Comparison of ENCODE assay signal across 1 cellular context in the genomic region with DNA sequence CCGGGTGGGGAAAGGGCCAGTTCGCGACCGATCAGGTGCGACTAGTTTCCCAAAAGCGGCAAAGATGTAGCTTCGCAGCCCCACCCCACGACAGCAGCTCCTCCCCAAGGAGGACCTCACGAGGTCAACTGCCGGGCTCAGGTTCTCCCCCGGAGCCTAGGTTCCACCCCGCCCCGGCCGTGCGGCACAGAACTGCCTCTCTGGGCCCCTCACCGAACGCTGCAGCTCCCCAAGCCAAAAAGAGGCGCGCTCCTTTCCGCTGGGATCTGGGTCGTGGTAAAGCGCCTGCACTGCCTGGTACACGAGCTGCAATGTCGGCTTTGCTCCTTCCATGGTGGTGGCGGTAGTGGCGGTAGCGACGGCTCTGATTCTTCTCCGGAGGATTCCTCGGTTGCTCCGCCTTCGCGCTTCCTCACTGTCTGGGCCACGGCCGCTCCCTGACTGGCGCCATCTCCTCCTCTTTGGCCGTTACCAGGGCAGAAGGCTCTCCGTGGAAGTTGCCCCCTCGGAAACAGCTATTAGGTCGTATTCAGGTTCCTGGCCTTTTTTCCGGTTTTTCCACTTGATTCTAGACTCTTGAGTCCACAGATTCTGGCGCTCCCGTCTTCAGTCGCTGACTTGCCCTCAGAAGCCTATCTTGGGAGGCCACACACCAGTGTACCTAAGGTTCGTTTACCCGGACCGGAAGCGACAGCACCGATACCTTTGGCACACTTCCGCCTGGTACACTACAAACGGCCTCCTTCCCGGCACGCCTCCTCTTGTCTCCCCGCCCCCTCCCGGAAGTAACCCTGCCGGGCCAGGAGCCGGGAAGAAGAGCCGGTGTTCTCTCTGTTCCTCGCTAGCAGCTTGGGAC.
TF ChIP-seq lines count a peak whose summit lies in the region.

A gene (minus strand): TSS at position 674 of the 856 bp plus-strand sequence. CDS start 341 bp downstream, at position 333.

TF ChIP-seq in K562, 482 proteins besides CTCF, POLR2A, EP300 and RAD21 (continued from another document and continues in another):
- TF ChIP-seq, protein P1, sequence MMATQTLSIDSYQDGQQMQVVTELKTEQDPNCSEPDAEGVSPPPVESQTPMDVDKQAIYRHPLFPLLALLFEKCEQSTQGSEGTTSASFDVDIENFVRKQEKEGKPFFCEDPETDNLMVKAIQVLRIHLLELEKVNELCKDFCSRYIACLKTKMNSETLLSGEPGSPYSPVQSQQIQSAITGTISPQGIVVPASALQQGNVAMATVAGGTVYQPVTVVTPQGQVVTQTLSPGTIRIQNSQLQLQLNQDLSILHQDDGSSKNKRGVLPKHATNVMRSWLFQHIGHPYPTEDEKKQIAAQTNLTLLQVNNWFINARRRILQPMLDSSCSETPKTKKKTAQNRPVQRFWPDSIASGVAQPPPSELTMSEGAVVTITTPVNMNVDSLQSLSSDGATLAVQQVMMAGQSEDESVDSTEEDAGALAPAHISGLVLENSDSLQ (IDR thresholded peaks at IDR 0.05) = peak; percentile 92
- TF ChIP-seq ZNF184 (CRISPR knock-in tag; IDR thresholded peaks at IDR 0.05) (no peak), TAL1 (IDR thresholded peaks at IDR 0.05) (peak; percentile 55; the same call in 1 of the 2 replicates), TCF7 (IDR thresholded peaks at IDR 0.05; ENCODE audit: borderline replicate concordance) (peak; percentile 63), THRAP3 (IDR thresholded peaks at IDR 0.05; ENCODE audit: borderline replicate concordance) (peak; percentile 96), HLTF (IDR thresholded peaks at IDR 0.05) (peak; percentile 96), ZNF589 (CRISPR knock-in tag; IDR thresholded peaks at IDR 0.05; ENCODE audit: low read depth) (0 out of 2 replicates have a peak, but pooled peaks have one; percentile 54), GABPB1 (CRISPR knock-in tag; IDR thresholded peaks at IDR 0.05) (peak; percentile 100), ZEB2 (IDR thresholded peaks at IDR 0.05) (peak; percentile 100), ARID1B (IDR thresholded peaks at IDR 0.05) (peak; percentile 68), ESRRA (IDR thresholded peaks at IDR 0.05; ENCODE audit: borderline replicate concordance, low read depth) (peak; percentile 77), HNRNPUL1 (IDR thresholded peaks at IDR 0.05; ENCODE audit: low read length) (no peak), BCL6 (CRISPR knock-in tag; IDR thresholded peaks at IDR 0.05) (0 out of 2 replicates have a peak, but pooled peaks have one; percentile 68), ZNF444 (CRISPR knock-in tag; IDR thresholded peaks at IDR 0.05) (no peak), SPI1 (IDR thresholded peaks at IDR 0.05; ENCODE audit: borderline replicate concordance, low read depth, low read length) (peak; percentile 43; the same call in 1 of the 2 replicates), LARP7 (IDR thresholded peaks at IDR 0.05) (peak; percentile 85), ELF2 (CRISPR knock-in tag; IDR thresholded peaks at IDR 0.05) (peak; percentile 97), PCBP1 (IDR thresholded peaks at IDR 0.05; ENCODE audit: low read depth, low read length, poor library complexity, severe bottlenecking) (peak; percentile 17), CBX3 (IDR thresholded peaks at IDR 0.05; ENCODE audit: borderline replicate concordance in 1 of 2, low read length in 2 of 2) (peak in 1 of 2 experiments; percentile 90; a peak in 2 of 3 replicates), ZNF23 (CRISPR knock-in tag; IDR thresholded peaks at IDR 0.05) (no peak), RCOR1 (IDR thresholded peaks at IDR 0.05; ENCODE audit: borderline replicate concordance in 1 of 2, low read depth in 2 of 2, low read length in 2 of 2) (peak; percentile 6 to 18; a peak in 3 of 4 replicates), PHB2 (IDR thresholded peaks at IDR 0.05; ENCODE audit: low read depth) (0 out of 2 replicates have a peak, but pooled peaks have one; percentile 75), ILK (tag; IDR thresholded peaks at IDR 0.05; ENCODE audit: borderline replicate concordance, low read depth) (0 out of 2 replicates have a peak, but pooled peaks have one; percentile 35), KLF13 (tag; IDR thresholded peaks at IDR 0.05; ENCODE audit: borderline replicate concordance, low read depth) (peak; percentile 92), CHD2 (IDR thresholded peaks at IDR 0.05; ENCODE audit: low read depth, low read length) (peak; percentile 61; the same call in 1 of the 2 replicates), SIX5 (IDR thresholded peaks at IDR 0.05; ENCODE audit: borderline replicate concordance in 1 of 2, insufficient read depth in 1 of 2, low read depth in 1 of 2, low read length in 2 of 2) (peak; percentile 35 to 47; a peak in 3 of 4 replicates), SNIP1 (IDR thresholded peaks at IDR 0.05; ENCODE audit: low read depth) (peak; percentile 50; the same call in 1 of the 2 replicates), ZNF354B (CRISPR knock-in tag; IDR thresholded peaks at IDR 0.05) (peak; percentile 77), MYNN (IDR thresholded peaks at IDR 0.05) (no peak; the same call in 1 of the 2 replicates), MYNN (CRISPR knock-in tag; IDR thresholded peaks at IDR 0.05) (no peak; the same call in 1 of the 2 replicates), GATAD2A (IDR thresholded peaks at IDR 0.05) (peak; percentile 49; the same call in 1 of the 2 replicates), RHOXF2B (CRISPR knock-in tag; conservative IDR thresholded peaks at IDR 0.05) (0 out of 2 replicates have a peak, but pooled peaks have one; percentile 15), ADNP (tag; IDR thresholded peaks at IDR 0.05) (no peak), CCNT2 (IDR thresholded peaks at IDR 0.05; ENCODE audit: borderline replicate concordance, extremely low read depth, insufficient read length, low read depth, low read length) (peak; percentile 71), POLR2B (IDR thresholded peaks at IDR 0.05; ENCODE audit: low read depth, partially characterized antibody) (peak; percentile 90)
- TF ChIP-seq, protein P2, sequence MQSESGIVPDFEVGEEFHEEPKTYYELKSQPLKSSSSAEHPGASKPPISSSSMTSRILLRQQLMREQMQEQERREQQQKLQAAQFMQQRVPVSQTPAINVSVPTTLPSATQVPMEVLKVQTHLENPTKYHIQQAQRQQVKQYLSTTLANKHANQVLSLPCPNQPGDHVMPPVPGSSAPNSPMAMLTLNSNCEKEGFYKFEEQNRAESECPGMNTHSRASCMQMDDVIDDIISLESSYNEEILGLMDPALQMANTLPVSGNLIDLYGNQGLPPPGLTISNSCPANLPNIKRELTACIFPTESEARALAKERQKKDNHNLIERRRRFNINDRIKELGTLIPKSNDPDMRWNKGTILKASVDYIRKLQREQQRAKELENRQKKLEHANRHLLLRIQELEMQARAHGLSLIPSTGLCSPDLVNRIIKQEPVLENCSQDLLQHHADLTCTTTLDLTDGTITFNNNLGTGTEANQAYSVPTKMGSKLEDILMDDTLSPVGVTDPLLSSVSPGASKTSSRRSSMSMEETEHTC (IDR thresholded peaks at IDR 0.05) = no peak; the same call in 1 of the 2 replicates
- TF ChIP-seq, protein P3, sequence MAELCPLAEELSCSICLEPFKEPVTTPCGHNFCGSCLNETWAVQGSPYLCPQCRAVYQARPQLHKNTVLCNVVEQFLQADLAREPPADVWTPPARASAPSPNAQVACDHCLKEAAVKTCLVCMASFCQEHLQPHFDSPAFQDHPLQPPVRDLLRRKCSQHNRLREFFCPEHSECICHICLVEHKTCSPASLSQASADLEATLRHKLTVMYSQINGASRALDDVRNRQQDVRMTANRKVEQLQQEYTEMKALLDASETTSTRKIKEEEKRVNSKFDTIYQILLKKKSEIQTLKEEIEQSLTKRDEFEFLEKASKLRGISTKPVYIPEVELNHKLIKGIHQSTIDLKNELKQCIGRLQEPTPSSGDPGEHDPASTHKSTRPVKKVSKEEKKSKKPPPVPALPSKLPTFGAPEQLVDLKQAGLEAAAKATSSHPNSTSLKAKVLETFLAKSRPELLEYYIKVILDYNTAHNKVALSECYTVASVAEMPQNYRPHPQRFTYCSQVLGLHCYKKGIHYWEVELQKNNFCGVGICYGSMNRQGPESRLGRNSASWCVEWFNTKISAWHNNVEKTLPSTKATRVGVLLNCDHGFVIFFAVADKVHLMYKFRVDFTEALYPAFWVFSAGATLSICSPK (IDR thresholded peaks at IDR 0.05; ENCODE audit: borderline replicate concordance) = peak; percentile 95; the same call in 1 of the 2 replicates
- TF ChIP-seq, protein P4, sequence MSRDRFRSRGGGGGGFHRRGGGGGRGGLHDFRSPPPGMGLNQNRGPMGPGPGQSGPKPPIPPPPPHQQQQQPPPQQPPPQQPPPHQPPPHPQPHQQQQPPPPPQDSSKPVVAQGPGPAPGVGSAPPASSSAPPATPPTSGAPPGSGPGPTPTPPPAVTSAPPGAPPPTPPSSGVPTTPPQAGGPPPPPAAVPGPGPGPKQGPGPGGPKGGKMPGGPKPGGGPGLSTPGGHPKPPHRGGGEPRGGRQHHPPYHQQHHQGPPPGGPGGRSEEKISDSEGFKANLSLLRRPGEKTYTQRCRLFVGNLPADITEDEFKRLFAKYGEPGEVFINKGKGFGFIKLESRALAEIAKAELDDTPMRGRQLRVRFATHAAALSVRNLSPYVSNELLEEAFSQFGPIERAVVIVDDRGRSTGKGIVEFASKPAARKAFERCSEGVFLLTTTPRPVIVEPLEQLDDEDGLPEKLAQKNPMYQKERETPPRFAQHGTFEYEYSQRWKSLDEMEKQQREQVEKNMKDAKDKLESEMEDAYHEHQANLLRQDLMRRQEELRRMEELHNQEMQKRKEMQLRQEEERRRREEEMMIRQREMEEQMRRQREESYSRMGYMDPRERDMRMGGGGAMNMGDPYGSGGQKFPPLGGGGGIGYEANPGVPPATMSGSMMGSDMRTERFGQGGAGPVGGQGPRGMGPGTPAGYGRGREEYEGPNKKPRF (IDR thresholded peaks at IDR 0.05; ENCODE audit: low read depth, low read length) = no peak
- TF ChIP-seq, protein P5, sequence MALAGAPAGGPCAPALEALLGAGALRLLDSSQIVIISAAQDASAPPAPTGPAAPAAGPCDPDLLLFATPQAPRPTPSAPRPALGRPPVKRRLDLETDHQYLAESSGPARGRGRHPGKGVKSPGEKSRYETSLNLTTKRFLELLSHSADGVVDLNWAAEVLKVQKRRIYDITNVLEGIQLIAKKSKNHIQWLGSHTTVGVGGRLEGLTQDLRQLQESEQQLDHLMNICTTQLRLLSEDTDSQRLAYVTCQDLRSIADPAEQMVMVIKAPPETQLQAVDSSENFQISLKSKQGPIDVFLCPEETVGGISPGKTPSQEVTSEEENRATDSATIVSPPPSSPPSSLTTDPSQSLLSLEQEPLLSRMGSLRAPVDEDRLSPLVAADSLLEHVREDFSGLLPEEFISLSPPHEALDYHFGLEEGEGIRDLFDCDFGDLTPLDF (CRISPR knock-in tag; IDR thresholded peaks at IDR 0.05) = peak; percentile 85
- TF ChIP-seq, protein P6, sequence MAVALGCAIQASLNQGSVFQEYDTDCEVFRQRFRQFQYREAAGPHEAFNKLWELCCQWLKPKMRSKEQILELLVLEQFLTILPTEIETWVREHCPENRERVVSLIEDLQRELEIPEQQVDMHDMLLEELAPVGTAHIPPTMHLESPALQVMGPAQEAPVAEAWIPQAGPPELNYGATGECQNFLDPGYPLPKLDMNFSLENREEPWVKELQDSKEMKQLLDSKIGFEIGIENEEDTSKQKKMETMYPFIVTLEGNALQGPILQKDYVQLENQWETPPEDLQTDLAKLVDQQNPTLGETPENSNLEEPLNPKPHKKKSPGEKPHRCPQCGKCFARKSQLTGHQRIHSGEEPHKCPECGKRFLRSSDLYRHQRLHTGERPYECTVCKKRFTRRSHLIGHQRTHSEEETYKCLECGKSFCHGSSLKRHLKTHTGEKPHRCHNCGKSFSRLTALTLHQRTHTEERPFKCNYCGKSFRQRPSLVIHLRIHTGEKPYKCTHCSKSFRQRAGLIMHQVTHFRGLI (CRISPR knock-in tag; IDR thresholded peaks at IDR 0.05) = peak; percentile 64; the same call in 1 of the 2 replicates
- TF ChIP-seq, protein P7, sequence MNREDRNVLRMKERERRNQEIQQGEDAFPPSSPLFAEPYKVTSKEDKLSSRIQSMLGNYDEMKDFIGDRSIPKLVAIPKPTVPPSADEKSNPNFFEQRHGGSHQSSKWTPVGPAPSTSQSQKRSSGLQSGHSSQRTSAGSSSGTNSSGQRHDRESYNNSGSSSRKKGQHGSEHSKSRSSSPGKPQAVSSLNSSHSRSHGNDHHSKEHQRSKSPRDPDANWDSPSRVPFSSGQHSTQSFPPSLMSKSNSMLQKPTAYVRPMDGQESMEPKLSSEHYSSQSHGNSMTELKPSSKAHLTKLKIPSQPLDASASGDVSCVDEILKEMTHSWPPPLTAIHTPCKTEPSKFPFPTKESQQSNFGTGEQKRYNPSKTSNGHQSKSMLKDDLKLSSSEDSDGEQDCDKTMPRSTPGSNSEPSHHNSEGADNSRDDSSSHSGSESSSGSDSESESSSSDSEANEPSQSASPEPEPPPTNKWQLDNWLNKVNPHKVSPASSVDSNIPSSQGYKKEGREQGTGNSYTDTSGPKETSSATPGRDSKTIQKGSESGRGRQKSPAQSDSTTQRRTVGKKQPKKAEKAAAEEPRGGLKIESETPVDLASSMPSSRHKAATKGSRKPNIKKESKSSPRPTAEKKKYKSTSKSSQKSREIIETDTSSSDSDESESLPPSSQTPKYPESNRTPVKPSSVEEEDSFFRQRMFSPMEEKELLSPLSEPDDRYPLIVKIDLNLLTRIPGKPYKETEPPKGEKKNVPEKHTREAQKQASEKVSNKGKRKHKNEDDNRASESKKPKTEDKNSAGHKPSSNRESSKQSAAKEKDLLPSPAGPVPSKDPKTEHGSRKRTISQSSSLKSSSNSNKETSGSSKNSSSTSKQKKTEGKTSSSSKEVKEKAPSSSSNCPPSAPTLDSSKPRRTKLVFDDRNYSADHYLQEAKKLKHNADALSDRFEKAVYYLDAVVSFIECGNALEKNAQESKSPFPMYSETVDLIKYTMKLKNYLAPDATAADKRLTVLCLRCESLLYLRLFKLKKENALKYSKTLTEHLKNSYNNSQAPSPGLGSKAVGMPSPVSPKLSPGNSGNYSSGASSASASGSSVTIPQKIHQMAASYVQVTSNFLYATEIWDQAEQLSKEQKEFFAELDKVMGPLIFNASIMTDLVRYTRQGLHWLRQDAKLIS (CRISPR knock-in tag; IDR thresholded peaks at IDR 0.05) = peak; percentile 67; the same call in 1 of the 2 replicates
- TF ChIP-seq, protein P8, sequence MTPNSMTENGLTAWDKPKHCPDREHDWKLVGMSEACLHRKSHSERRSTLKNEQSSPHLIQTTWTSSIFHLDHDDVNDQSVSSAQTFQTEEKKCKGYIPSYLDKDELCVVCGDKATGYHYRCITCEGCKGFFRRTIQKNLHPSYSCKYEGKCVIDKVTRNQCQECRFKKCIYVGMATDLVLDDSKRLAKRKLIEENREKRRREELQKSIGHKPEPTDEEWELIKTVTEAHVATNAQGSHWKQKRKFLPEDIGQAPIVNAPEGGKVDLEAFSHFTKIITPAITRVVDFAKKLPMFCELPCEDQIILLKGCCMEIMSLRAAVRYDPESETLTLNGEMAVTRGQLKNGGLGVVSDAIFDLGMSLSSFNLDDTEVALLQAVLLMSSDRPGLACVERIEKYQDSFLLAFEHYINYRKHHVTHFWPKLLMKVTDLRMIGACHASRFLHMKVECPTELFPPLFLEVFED (CRISPR knock-in tag; conservative IDR thresholded peaks at IDR 0.05) = peak; percentile 93; the same call in 1 of the 2 replicates
- TF ChIP-seq, protein P9, sequence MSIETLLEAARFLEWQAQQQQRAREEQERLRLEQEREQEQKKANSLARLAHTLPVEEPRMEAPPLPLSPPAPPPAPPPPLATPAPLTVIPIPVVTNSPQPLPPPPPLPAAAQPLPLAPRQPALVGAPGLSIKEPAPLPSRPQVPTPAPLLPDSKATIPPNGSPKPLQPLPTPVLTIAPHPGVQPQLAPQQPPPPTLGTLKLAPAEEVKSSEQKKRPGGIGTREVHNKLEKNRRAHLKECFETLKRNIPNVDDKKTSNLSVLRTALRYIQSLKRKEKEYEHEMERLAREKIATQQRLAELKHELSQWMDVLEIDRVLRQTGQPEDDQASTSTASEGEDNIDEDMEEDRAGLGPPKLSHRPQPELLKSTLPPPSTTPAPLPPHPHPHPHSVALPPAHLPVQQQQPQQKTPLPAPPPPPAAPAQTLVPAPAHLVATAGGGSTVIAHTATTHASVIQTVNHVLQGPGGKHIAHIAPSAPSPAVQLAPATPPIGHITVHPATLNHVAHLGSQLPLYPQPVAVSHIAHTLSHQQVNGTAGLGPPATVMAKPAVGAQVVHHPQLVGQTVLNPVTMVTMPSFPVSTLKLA (conservative IDR thresholded peaks at IDR 0.05) = peak; percentile 97 to 98
